ENCODE assay signal across 8 cellular contexts in genomic region chr2:5696351-5696740, GRCh38. TPM values are rescaled to one million over a fixed set of nuclear protein-coding genes. Genes with fewer than 3 reads are reported as not detected.
A peak's percentile ranks its signal among the peaks of the same experiment; 100 is the strongest.
DNase-seq lines count a peak whose midpoint lies in the region; ATAC-seq and TF ChIP-seq lines count a peak whose summit lies in the region.

No MANE protein-coding gene starts in this region.

- H3K27me3 ChIP-seq in SK-N-SH (ENCODE audit: insufficient read depth) = no peaks in the 10 kb centered on the region
- H3K27me3 ChIP-seq in iPS-15b (ENCODE audit: control insufficient read depth, insufficient read depth, low read length) = peaks cover 4% of the 10 kb centered on the region
- H3K27me3 ChIP-seq in subcutaneous abdominal adipose tissue (ENCODE audit: control insufficient read depth in 5 of 5, insufficient read depth in 4 of 5, low read length in 5 of 5) = peaks cover 36 to 56% (median 41%) of the 10 kb centered on the region in 5 donors

- no peak for ATAC-seq in GM21381 (IDR thresholded peaks at IDR 0.05; ENCODE audit: unreplicated experiment)
- ATAC-seq in HG02840 (IDR thresholded peaks at IDR 0.05; ENCODE audit: low FRiP score, unreplicated experiment) = no peak

- H3K9me2 ChIP-seq in SK-N-SH = no peaks in the 10 kb centered on the region

- POLR2A ChIA-PET in SK-N-SH (lab: Yijun Ruan, JAX) = interaction anchor here (1.2 to 2.2 kb wide), 5 partner anchors 218 to 828 kb away, joined by 3 to 7 read pairs (median 3); no protein-coding TSS in a partner anchor

- TF ChIP-seq EP300 in SK-N-SH (IDR thresholded peaks at IDR 0.05; ENCODE audit: borderline replicate concordance in 1 of 2, low read depth in 1 of 2, low read length in 1 of 2) = no peak

- TF ChIP-seq CTCF in SK-N-SH (IDR thresholded peaks at IDR 0.05) = no peak

- CTCF ChIA-PET in SK-N-SH (lab: Yijun Ruan, JAX) = interaction anchor here (0.8 to 2.3 kb wide), 10 partner anchors 80 to 1076 kb away, joined by 3 to 8 read pairs (median 3); no protein-coding TSS in a partner anchor

- peak overlapping the region; percentile 81 for H3K9ac ChIP-seq in SK-N-SH
- peak overlapping the region; percentile 66 for H3K9ac ChIP-seq in iPS-15b (ENCODE audit: low read depth, low read length)
- no peak overlapping the region for H3K9ac ChIP-seq in subcutaneous abdominal adipose tissue (ENCODE audit: low read length in 5 of 5)

- peaks cover 6% of the 10 kb centered on the region for H3F3A ChIP-seq in SK-N-SH (replicated peaks; ENCODE audit: insufficient read depth)

- H4K20me1 ChIP-seq in SK-N-SH (ENCODE audit: insufficient read depth) = peaks cover 34% of the 10 kb centered on the region

- peak; percentile 42 for DNase-seq in NCI-H1694 treated with DMSO at 0.1 percent for 48 hours (lab: John Stamatoyannopoulos, UW)
- DNase-seq in NCI-H1694 (lab: John Stamatoyannopoulos, UW) = no peak
- peak; percentile 82 for DNase-seq in SK-N-SH
- DNase-seq in NCI-H128 (lab: John Stamatoyannopoulos, UW; ENCODE audit: unreplicated experiment) = no peak

- H3K36me3 ChIP-seq in SK-N-SH (replicated peaks in 1 of 2; ENCODE audit: control insufficient read depth in 1 of 2, insufficient read depth in 2 of 2, low read length in 1 of 2) = peaks cover 8 to 15% of the 10 kb centered on the region in 2 experiments
- no peaks in the 10 kb centered on the region for H3K36me3 ChIP-seq in iPS-15b (ENCODE audit: control insufficient read depth, insufficient read depth, low read length)
- no peaks in the 10 kb centered on the region for H3K36me3 ChIP-seq in subcutaneous abdominal adipose tissue (ENCODE audit: control insufficient read depth in 5 of 5, insufficient read depth in 5 of 5, low read length in 5 of 5)

- H3K4me2 ChIP-seq in SK-N-SH = peak overlapping the region; percentile 89

- H3K4me1 ChIP-seq in SK-N-SH (ENCODE audit: control insufficient read depth in 1 of 2, insufficient read depth in 2 of 2, low read depth in 1 of 2, low read length in 1 of 2) (peaks cover 0 to 19% of the 10 kb centered on the region in 2 experiments; a peak in 3 of 4 replicates), iPS-15b (ENCODE audit: control insufficient read depth, insufficient read depth, low read length) (peaks cover 14% of the 10 kb centered on the region), subcutaneous abdominal adipose tissue (ENCODE audit: control insufficient read depth in 5 of 5, insufficient read depth in 5 of 5, low read length in 5 of 5) (peaks cover 0 to 41% (median 28%) of the 10 kb centered on the region in 5 donors)

- H3K9me3 ChIP-seq in SK-N-SH (no peaks in the 10 kb centered on the region), iPS-15b (ENCODE audit: control insufficient read depth, insufficient read depth, low read length) (no peaks in the 10 kb centered on the region), subcutaneous abdominal adipose tissue (ENCODE audit: control insufficient read depth in 5 of 5, low read length in 5 of 5) (no peaks in the 10 kb centered on the region)

- peak overlapping the region; percentile 80 to 97 for H3K27ac ChIP-seq in SK-N-SH (ENCODE audit: low read depth in 2 of 2, low read length in 1 of 2)
- no peak overlapping the region for H3K27ac ChIP-seq in subcutaneous abdominal adipose tissue (ENCODE audit: low read depth, low read length)

- H3K79me2 ChIP-seq in SK-N-SH (ENCODE audit: insufficient read depth) = peaks cover 88% of the 10 kb centered on the region

- WGBS in SK-N-SH (ENCODE audit: low lambda C conversion rate) = 11% methylated on average over 9 of the region's 49 CpGs

- H3K4me3 ChIP-seq in SK-N-SH (ENCODE audit: low read depth in 2 of 2, low read length in 1 of 2) (peak overlapping the region; percentile 91 to 95), iPS-15b (ENCODE audit: low read depth, low read length) (peak overlapping the region; percentile 93), subcutaneous abdominal adipose tissue (ENCODE audit: low read depth in 1 of 5, low read length in 5 of 5) (peak overlapping the region in 3 of 5 donors; percentile 40 to 56 (median 47))

- H2AFZ ChIP-seq in SK-N-SH (ENCODE audit: low read depth) = peak overlapping the region; percentile 68

- no peak for TF ChIP-seq RAD21 in SK-N-SH (IDR thresholded peaks at IDR 0.05; ENCODE audit: low read length)

TF ChIP-seq in SK-N-SH, 30 proteins besides CTCF, POLR2A, EP300 and RAD21:
- no peak for TF ChIP-seq IRF3 (IDR thresholded peaks at IDR 0.05; ENCODE audit: low read depth, low read length)
- TF ChIP-seq FOXM1 (IDR thresholded peaks at IDR 0.05; ENCODE audit: low read depth) = 0 out of 2 replicates have a peak, but pooled peaks have one; percentile 3

RNA-seq across cellular contexts. Expression of gene SOX11, which starts 4.2 kb away (rescaled TPM):
- 2.9 and 3.4 TPM in 2 replicates for polyA plus RNA-seq in SK-N-SH (2012; rRNA removed)
- 2.1 TPM in 2 replicates for polyA plus RNA-seq in SK-N-SH (2012; cell fraction: cytosol; rRNA removed)
- 5.6 and 6.5 TPM in 2 replicates for polyA plus RNA-seq in SK-N-SH (2012; cell fraction: nucleus; rRNA removed)

Comparison
In these comparisons a context has a peak if more than half of its experiments do, and no peak if none do; other contexts are left out.
1. DNase-seq: peak in NCI-H1694 treated with DMSO at 0.1 percent for 48 hours (single experiment) and SK-N-SH (single experiment); none in NCI-H1694 (single experiment) and NCI-H128 (single experiment).
2. H3K9ac ChIP-seq: peak in SK-N-SH (single experiment) and iPS-15b (single experiment); none in subcutaneous abdominal adipose tissue (0 of 5).
3. Peak in every context shown above with its lines, with median percentiles within 50 percentile points of each other: H3K4me3 ChIP-seq.